9 cellular contexts compared by ENCODE assay signal in the genomic region with DNA sequence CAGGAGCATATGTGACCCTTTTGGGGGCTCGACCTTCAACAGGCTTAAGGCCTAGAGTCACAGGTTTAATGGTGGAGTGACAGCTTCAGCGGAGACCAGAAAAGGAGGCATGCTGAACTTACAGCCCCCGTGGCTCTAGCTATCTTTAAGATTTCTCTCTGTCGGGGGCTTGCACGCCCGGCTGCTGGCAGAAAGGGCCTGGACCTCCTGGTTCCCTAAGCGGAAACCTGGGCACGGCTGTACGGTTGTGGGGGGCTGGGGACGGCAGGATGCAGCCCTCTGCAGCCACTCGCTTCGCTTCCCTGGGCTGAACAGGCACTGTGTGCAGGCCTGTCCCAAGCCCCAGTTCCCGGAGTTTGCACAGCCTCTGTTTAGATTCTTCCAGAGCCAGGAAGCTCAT. TPM values are rescaled to one million over a fixed set of nuclear protein-coding genes. Genes with fewer than 3 reads are reported as not detected.
DNase-seq lines count a peak whose midpoint lies in the region; ATAC-seq, FAIRE-seq and TF ChIP-seq lines count a peak whose summit lies in the region.
"Had no signal": no experiment of that assay in that cellular context is flagged by ENCODE, and none has a peak within 500 bp of the region (broad histone marks: within the 10 kb centered on the region; RNA-seq: fewer than 3 reads in every experiment).

No MANE protein-coding gene starts in this region.

- no peak for TF ChIP-seq CTCF in right lobe of liver (IDR thresholded peaks at IDR 0.05)

- peaks cover 19% of the 10 kb centered on the region for H3K27me3 Mint-ChIP-seq in activated naive CD8-positive, alpha-beta T cell treated with anti-CD3 and anti-CD28 coated beads, Interleukin-2, amount 50 U/mL, for 24 hours
- peaks cover 16% of the 10 kb centered on the region for H3K27me3 Mint-ChIP-seq in stimulated activated naive CD8-positive, alpha-beta T cell treated with anti-CD3 and anti-CD28 coated beads, Interleukin-15, Interleukin-2, amounts not matched to agents 100 ng/mL and 50 ng/mL, for 24 hours

- H3K27ac ChIP-seq in HUES6 (ENCODE audit: low read depth, low read length) = no peak overlapping the region
- no peak overlapping the region for H3K27ac ChIP-seq in right lobe of liver

- H3K36me3 Mint-ChIP-seq in activated naive CD8-positive, alpha-beta T cell treated with anti-CD3 and anti-CD28 coated beads, Interleukin-2, amount 50 U/mL, for 24 hours (ENCODE audit: low read depth) = no peaks in the 10 kb centered on the region
- no peaks in the 10 kb centered on the region for H3K36me3 Mint-ChIP-seq in stimulated activated naive CD8-positive, alpha-beta T cell treated with anti-CD3 and anti-CD28 coated beads, Interleukin-15, Interleukin-2, amounts not matched to agents 100 ng/mL and 50 ng/mL, for 24 hours (ENCODE audit: low read depth)

- ATAC-seq in activated naive CD8-positive, alpha-beta T cell treated with anti-CD3 and anti-CD28 coated beads, Interleukin-2, amount 50 U/mL, for 24 hours = no peak
- ATAC-seq in right lobe of liver = peak in 3 of 4 donors; percentile 7 to 33 (median 21)

- H3K4me1 ChIP-seq in HUES6 (ENCODE audit: control insufficient read depth, insufficient read depth, low read length) = peaks cover 15% of the 10 kb centered on the region
- peaks cover 0 to 7% (median 0%) of the 10 kb centered on the region in 4 donors for H3K4me1 ChIP-seq in right lobe of liver

- H3K9me3 ChIP-seq in HUES6 (ENCODE audit: control insufficient read depth, insufficient read depth, low read depth, low read length) (no peaks in the 10 kb centered on the region), right lobe of liver (no peaks in the 10 kb centered on the region)

- H3K9me3 Mint-ChIP-seq in activated naive CD8-positive, alpha-beta T cell treated with anti-CD3 and anti-CD28 coated beads, Interleukin-2, amount 50 U/mL, for 24 hours = no peaks in the 10 kb centered on the region
- no peaks in the 10 kb centered on the region for H3K9me3 Mint-ChIP-seq in stimulated activated naive CD8-positive, alpha-beta T cell treated with anti-CD3 and anti-CD28 coated beads, Interleukin-15, Interleukin-2, amounts not matched to agents 100 ng/mL and 50 ng/mL, for 24 hours

- no peak overlapping the region for H3K9ac ChIP-seq in HUES6 (ENCODE audit: low read length)

- no peak for FAIRE-seq in GM19239 (lab: Jason Lieb, UNC)

- no peaks in the 10 kb centered on the region for H3K36me3 ChIP-seq in HUES6 (ENCODE audit: control insufficient read depth, insufficient read depth, low read length)
- H3K36me3 ChIP-seq in right lobe of liver = no peaks in the 10 kb centered on the region

- peak overlapping the region; percentile 42 for H3K4me3 ChIP-seq in HUES6 (ENCODE audit: low read depth, low read length)
- peak overlapping the region in 1 of 3 donors; percentile 44 for H3K4me3 ChIP-seq in right lobe of liver

- H3K4me1 Mint-ChIP-seq in activated naive CD8-positive, alpha-beta T cell treated with anti-CD3 and anti-CD28 coated beads, Interleukin-2, amount 50 U/mL, for 24 hours = peaks cover 4% of the 10 kb centered on the region
- no peaks in the 10 kb centered on the region for H3K4me1 Mint-ChIP-seq in stimulated activated naive CD8-positive, alpha-beta T cell treated with anti-CD3 and anti-CD28 coated beads, Interleukin-15, Interleukin-2, amounts not matched to agents 100 ng/mL and 50 ng/mL, for 24 hours (ENCODE audit: low read depth)

- in situ Hi-C loops in ACHN (cut with HindIII; ENCODE audit: low pct_ligation_motif_present, low pct_unique_long_range_greater_than_20kb, low sequenced_read_pairs) = no loop called here

- H3K27me3 ChIP-seq in HUES6 (ENCODE audit: control insufficient read depth, insufficient read depth, low read length) (peaks cover 55% of the 10 kb centered on the region), right lobe of liver (no peaks in the 10 kb centered on the region)

- WGBS in right lobe of liver (ENCODE audit: insufficient coverage, low coverage, low lambda C conversion rate, missing lambda C conversion rate) = 9% methylated on average over 3 of the region's 13 CpGs

- TF ChIP-seq POLR2A in right lobe of liver (IDR thresholded peaks at IDR 0.05) = no peak

- H3K27ac Mint-ChIP-seq in activated naive CD8-positive, alpha-beta T cell treated with anti-CD3 and anti-CD28 coated beads, Interleukin-2, amount 50 U/mL, for 24 hours = no peak overlapping the region
- H3K27ac Mint-ChIP-seq in stimulated activated naive CD8-positive, alpha-beta T cell treated with anti-CD3 and anti-CD28 coated beads, Interleukin-15, Interleukin-2, amounts not matched to agents 100 ng/mL and 50 ng/mL, for 24 hours = no peak overlapping the region

- no peak for DNase-seq in activated naive CD8-positive, alpha-beta T cell treated with anti-CD3 and anti-CD28 coated beads, Interleukin-2, amount 50 U/mL, for 24 hours
- DNase-seq in right lobe of liver = no peak
- DNase-seq in ACHN = no peak
- no peak for DNase-seq in stimulated activated CD4-positive, alpha-beta T cell treated with anti-CD3 and anti-CD28 coated beads, Interleukin-2, amount 100 ng/mL, for 24 hours
- no peak for DNase-seq in GM19239 (ENCODE audit: insufficient read length, low spot score)
- no peak for DNase-seq in COLO668 (lab: John Stamatoyannopoulos, UW; ENCODE audit: unreplicated experiment)
- DNase-seq: NCI-H748 treated with DMSO at 0.1 percent for 48 hours had no signal

- H3K4me3 Mint-ChIP-seq in activated naive CD8-positive, alpha-beta T cell treated with anti-CD3 and anti-CD28 coated beads, Interleukin-2, amount 50 U/mL, for 24 hours = peak overlapping the region; percentile 26
- H3K4me3 Mint-ChIP-seq in stimulated activated naive CD8-positive, alpha-beta T cell treated with anti-CD3 and anti-CD28 coated beads, Interleukin-15, Interleukin-2, amounts not matched to agents 100 ng/mL and 50 ng/mL, for 24 hours = peak overlapping the region; percentile 23

- intact Hi-C loops in right lobe of liver (cut with DNase I) = no loop called here

RNA-seq across cellular contexts. Expression of gene CACNA2D2, which starts 0.5 kb away (rescaled TPM):
- total RNA-seq in right lobe of liver = under 1 TPM in 5 of 6 experiments, not detected in 1; 0.06 to 0.39 (median 0.26) TPM
